8 cellular contexts compared by ENCODE assay signal in the genomic region with DNA sequence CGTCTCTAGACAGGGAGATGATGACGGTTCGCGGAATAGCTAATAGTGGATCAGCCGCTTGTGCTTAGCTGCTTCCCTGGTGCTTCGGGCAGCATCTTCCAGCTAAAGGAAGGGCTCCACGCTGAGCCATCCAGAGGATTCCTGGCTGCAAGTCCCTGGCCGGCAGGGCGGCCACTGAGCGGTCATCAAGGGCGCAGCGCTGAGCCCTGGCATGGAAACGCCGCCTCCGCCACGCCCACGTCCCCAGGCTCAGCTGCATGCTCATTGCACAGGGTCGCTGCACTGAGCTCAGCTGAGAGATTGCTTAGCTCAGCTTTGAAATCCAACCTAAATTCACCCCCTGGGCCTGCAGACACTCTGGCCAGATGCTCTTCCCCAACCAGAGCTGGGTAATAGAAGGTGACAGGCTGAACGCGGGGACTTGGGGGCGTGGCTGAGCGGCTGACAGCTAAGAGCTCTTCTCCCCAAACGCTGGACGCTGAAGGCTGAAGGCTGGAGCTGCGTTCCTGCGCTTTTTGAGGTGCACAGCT.
DNase-seq lines count a peak whose midpoint lies in the region; TF ChIP-seq lines count a peak whose summit lies in the region.

No MANE protein-coding gene starts in this region.

- H3K79me1 ChIP-seq in mesendoderm (ENCODE audit: low read length), result no peaks in the 10 kb centered on the region

- no peak overlapping the region for H2BK5ac ChIP-seq in mesendoderm (ENCODE audit: low read length)

- H3K9ac ChIP-seq in NT2/D1 (ENCODE audit: insufficient read length, low read depth) (peak overlapping the region; percentile 50), mesendoderm (ENCODE audit: low read length) (no peak overlapping the region)

- H3K4me2 ChIP-seq in mesendoderm (ENCODE audit: low read length), result peak overlapping the region; percentile 54

- no peak overlapping the region for H3K23ac ChIP-seq in mesendoderm (ENCODE audit: low read length)

- peak overlapping the region; percentile 17 for H3K56ac ChIP-seq in mesendoderm (ENCODE audit: low read length)

- no peak overlapping the region for H3K18ac ChIP-seq in mesendoderm (ENCODE audit: low read length)

- H3K27ac ChIP-seq in AG04450 (ENCODE audit: low read depth, low read length), result no peak overlapping the region
- no peak overlapping the region for H3K27ac ChIP-seq in mesendoderm (ENCODE audit: low read depth, low read length)
- H3K27ac ChIP-seq in thyroid gland, result no peak overlapping the region

- POLR2A ChIA-PET in AG04450 (lab: Yijun Ruan, JAX), result no interaction called here
- POLR2A ChIA-PET in HEK293T (lab: Yijun Ruan, JAX), result interaction anchor here (1.2 kb wide), 1 partner anchor 119 kb away, joined by 4 read pairs; no protein-coding TSS in a partner anchor

- CTCF ChIA-PET in AG04450 (lab: Charles Lee) (no interaction called here), HEK293T (lab: Yijun Ruan, JAX) (interaction anchor here (1.2 kb wide), 1 partner anchor 423 kb away, joined by 3 read pairs; no protein-coding TSS in a partner anchor)

- intact Hi-C loops in thyroid gland (cut with DNase I), result no loop called here

- H3K4me3 ChIP-seq in AG04450 (ENCODE audit: low read depth, low read length) (peak overlapping the region; percentile 34), NT2/D1 (ENCODE audit: insufficient read length, low read depth) (peak overlapping the region; percentile 16), mesendoderm (ENCODE audit: low read length) (no peak overlapping the region), thyroid gland (replicated peaks in 1 of 3) (peak overlapping the region in 1 of 3 donors; percentile 25)

- TF ChIP-seq POLR2A in thyroid gland (IDR thresholded peaks at IDR 0.05), result no peak

- H3K27me3 ChIP-seq in AG04450 (ENCODE audit: control insufficient read depth, insufficient read depth, low read length), result no peaks in the 10 kb centered on the region
- no peaks in the 10 kb centered on the region for H3K27me3 ChIP-seq in NT2/D1 (ENCODE audit: insufficient read depth, insufficient read length)
- no peaks in the 10 kb centered on the region for H3K27me3 ChIP-seq in mesendoderm (ENCODE audit: insufficient read depth, low read length, poor library complexity)
- H3K27me3 ChIP-seq in thyroid gland, result no peaks in the 10 kb centered on the region

- H3K36me3 ChIP-seq in NT2/D1 (ENCODE audit: insufficient read depth, insufficient read length, low read length) (no peaks in the 10 kb centered on the region), mesendoderm (ENCODE audit: control insufficient read depth, insufficient read depth, low read length) (no peaks in the 10 kb centered on the region), thyroid gland (no peaks in the 10 kb centered on the region)

- H3K9me3 ChIP-seq in AG04450 (ENCODE audit: control insufficient read depth, insufficient read depth, low read length), result no peaks in the 10 kb centered on the region
- H3K9me3 ChIP-seq in NT2/D1 (ENCODE audit: insufficient read depth, low read length), result no peaks in the 10 kb centered on the region; the same call in 1 of the 2 replicates
- H3K9me3 ChIP-seq in thyroid gland, result no peaks in the 10 kb centered on the region

- no peak overlapping the region for H4K8ac ChIP-seq in mesendoderm (ENCODE audit: low read depth, low read length)

- no peak overlapping the region for H3K4ac ChIP-seq in mesendoderm (ENCODE audit: low read depth, low read length)

- H2BK15ac ChIP-seq in mesendoderm (replicated peaks; ENCODE audit: low read depth), result no peak overlapping the region

- no peaks in the 10 kb centered on the region for H3K79me2 ChIP-seq in mesendoderm (ENCODE audit: control insufficient read depth, insufficient read depth, low read length)

- no CpG with 5 or more reads among the region's 26 CpGs for WGBS in mesendoderm (ENCODE audit: extremely low coverage, insufficient coverage, low lambda C conversion rate)
- WGBS in thyroid gland, 2 donors, result 8 to 20% methylated on average over 10 to 24 of the region's 26 CpGs

- H3K4me1 ChIP-seq in NT2/D1 (ENCODE audit: insufficient read depth, insufficient read length) (peaks cover 3% of the 10 kb centered on the region), mesendoderm (ENCODE audit: control insufficient read depth, low read depth, low read length) (peaks cover 10% of the 10 kb centered on the region), thyroid gland (peaks cover 0 to 3% of the 10 kb centered on the region in 2 donors)

- no peak overlapping the region for H4K5ac ChIP-seq in mesendoderm (ENCODE audit: low read length)

- DNase-seq in AG04450 (ENCODE audit: low read depth, low spot score) (no peak), HEK293T (ENCODE audit: extremely low spot score) (peak; percentile 66), NT2/D1 (ENCODE audit: low read depth, low spot score) (peak; percentile 16), epidermal melanocyte (ENCODE audit: insufficient read length, low spot score) (peak; percentile 37), mesendoderm (peak; percentile 84), thyroid gland (peak; percentile 72 to 76), NCI-H128 (lab: John Stamatoyannopoulos, UW; ENCODE audit: unreplicated experiment) (no peak), AML-193 (lab: John Stamatoyannopoulos, UW) (no peak)

- no peak overlapping the region for H2BK120ac ChIP-seq in mesendoderm (ENCODE audit: low read depth, low read length)

- TF ChIP-seq CTCF in AG04450 (IDR thresholded peaks at IDR 0.05; ENCODE audit: low read depth, low read length), result no peak
- TF ChIP-seq CTCF in thyroid gland (IDR thresholded peaks at IDR 0.05), result peak in 1 of 6 experiments; percentile 21

- H2AK5ac ChIP-seq in mesendoderm (ENCODE audit: low read length), result no peak overlapping the region

TF ChIP-seq in HEK293T, 16 proteins besides CTCF, POLR2A, EP300 and RAD21:
- no peak for TF ChIP-seq ELF4 (IDR thresholded peaks at IDR 0.05)
- TF ChIP-seq SUZ12 (IDR thresholded peaks at IDR 0.05), result no peak
- no peak for TF ChIP-seq FOXK2 (IDR thresholded peaks at IDR 0.05)
- TF ChIP-seq, protein P1, sequence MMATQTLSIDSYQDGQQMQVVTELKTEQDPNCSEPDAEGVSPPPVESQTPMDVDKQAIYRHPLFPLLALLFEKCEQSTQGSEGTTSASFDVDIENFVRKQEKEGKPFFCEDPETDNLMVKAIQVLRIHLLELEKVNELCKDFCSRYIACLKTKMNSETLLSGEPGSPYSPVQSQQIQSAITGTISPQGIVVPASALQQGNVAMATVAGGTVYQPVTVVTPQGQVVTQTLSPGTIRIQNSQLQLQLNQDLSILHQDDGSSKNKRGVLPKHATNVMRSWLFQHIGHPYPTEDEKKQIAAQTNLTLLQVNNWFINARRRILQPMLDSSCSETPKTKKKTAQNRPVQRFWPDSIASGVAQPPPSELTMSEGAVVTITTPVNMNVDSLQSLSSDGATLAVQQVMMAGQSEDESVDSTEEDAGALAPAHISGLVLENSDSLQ (IDR thresholded peaks at IDR 0.05), result no peak
- no peak for TF ChIP-seq HDGF (IDR thresholded peaks at IDR 0.05; ENCODE audit: borderline replicate concordance)
- no peak for TF ChIP-seq ARNT (IDR thresholded peaks at IDR 0.05)
- TF ChIP-seq NFRKB (IDR thresholded peaks at IDR 0.05), result no peak
- no peak for TF ChIP-seq TARDBP (IDR thresholded peaks at IDR 0.05)
- TF ChIP-seq CTBP1 (IDR thresholded peaks at IDR 0.05; ENCODE audit: borderline replicate concordance), result no peak
- TF ChIP-seq BHLHE40 (IDR thresholded peaks at IDR 0.05; ENCODE audit: borderline replicate concordance), result no peak

Comparison
In these comparisons a context has a peak if more than half of its experiments do, and no peak if none do; other contexts are left out.
1. DNase-seq: peak in HEK293T (single experiment), NT2/D1 (single experiment), epidermal melanocyte (single experiment), mesendoderm (single experiment) and thyroid gland (2 of 2); none in AG04450 (single experiment), NCI-H128 (single experiment) and AML-193 (0 of 2).